8 cellular contexts compared by ENCODE assay signal in the genomic region with DNA sequence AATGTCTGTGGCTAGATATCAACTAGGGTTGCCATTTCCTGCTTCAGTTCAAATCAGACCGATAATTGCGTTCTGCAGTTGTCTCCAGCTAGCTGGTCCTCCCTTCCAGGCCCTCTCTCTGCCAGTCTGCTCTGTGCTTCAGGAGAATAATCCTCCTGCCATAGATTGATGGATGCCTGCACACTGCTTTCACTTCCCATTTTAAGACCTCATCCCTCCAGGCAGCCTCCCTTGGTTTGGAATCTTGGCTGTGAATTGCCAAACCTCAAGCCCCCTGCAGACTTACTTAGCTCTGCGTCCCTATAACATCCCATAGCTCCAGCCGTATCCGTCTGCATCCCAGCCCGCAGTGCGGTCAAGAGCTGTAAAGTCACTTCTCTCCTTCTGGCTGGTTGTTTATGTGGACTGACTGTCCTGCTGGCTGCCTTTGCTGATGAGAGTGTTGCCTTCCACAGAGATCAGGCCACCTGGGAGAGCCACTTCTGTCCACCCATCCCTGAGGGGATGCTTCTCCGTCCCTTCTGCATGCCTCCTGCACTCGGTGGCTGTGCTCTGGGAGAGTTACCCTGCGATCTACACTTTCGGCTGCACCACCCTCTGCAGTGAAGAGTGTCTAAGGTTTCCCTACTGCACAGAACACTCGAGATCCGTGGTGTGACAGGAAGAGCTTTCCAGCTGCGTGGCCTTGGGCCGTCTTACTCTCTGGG. TPM values are rescaled to one million over a fixed set of nuclear protein-coding genes. Genes with fewer than 3 reads are reported as not detected.
A peak's percentile ranks its signal among the peaks of the same experiment; 100 is the strongest.
DNase-seq lines count a peak whose midpoint lies in the region; ATAC-seq, FAIRE-seq and TF ChIP-seq lines count a peak whose summit lies in the region.

No MANE protein-coding gene starts in this region.

- WGBS in mesodermal cell (ENCODE audit: insufficient coverage in 2 of 2), 2 experiments: 93 to 95% methylated on average over 13 of the region's 15 CpGs

- TF ChIP-seq CTCF in C4-2B (conservative IDR thresholded peaks at IDR 0.05) (no peak), astrocyte (IDR thresholded peaks at IDR 0.05; ENCODE audit: insufficient read depth, low read depth, low read length) (no peak)

- H3K9me3 Mint-ChIP-seq in astrocyte (ENCODE audit: unreplicated experiment): no peaks in the 10 kb centered on the region

- peaks cover 73% of the 10 kb centered on the region for H3K4me1 ChIP-seq in astrocyte (ENCODE audit: insufficient read depth, low read length)
- peaks cover 93% of the 10 kb centered on the region for H3K4me1 ChIP-seq in mesodermal cell (ENCODE audit: control insufficient read depth, insufficient read depth, low read length, poor library complexity, severe bottlenecking)

- H3K27me3 Mint-ChIP-seq in astrocyte (ENCODE audit: low read depth, unreplicated experiment): no peaks in the 10 kb centered on the region

- H3K27ac ChIP-seq in C4-2B (peak overlapping the region; percentile 18), astrocyte (ENCODE audit: low read depth, low read length) (peak overlapping the region; percentile 96), mesodermal cell (ENCODE audit: low read depth, low read length, severe bottlenecking) (peak overlapping the region; percentile 97), substantia nigra (ENCODE audit: low read depth, low read length, poor library complexity, severe bottlenecking) (no peak overlapping the region)

- H3K9ac ChIP-seq in astrocyte (ENCODE audit: low read length): peak overlapping the region; percentile 81

- no peaks in the 10 kb centered on the region for H3K27me3 ChIP-seq in astrocyte (ENCODE audit: insufficient read depth, low read length)

- no peak for ATAC-seq in GM21786 (IDR thresholded peaks at IDR 0.05; ENCODE audit: unreplicated experiment)

- no peaks in the 10 kb centered on the region for H3K36me3 Mint-ChIP-seq in astrocyte (ENCODE audit: low read depth, unreplicated experiment)

- H3K4me3 ChIP-seq in astrocyte (ENCODE audit: insufficient read depth, low read depth, low read length): peak overlapping the region; percentile 3
- H3K4me3 ChIP-seq in mesodermal cell (ENCODE audit: extremely low read depth, insufficient read depth, low read length, poor library complexity, severe bottlenecking): no peak overlapping the region

- H3K9me3 ChIP-seq in astrocyte (ENCODE audit: insufficient read depth, low read depth, low read length) (no peaks in the 10 kb centered on the region), mesodermal cell (ENCODE audit: control insufficient read depth, low read length) (no peaks in the 10 kb centered on the region)

- H4K20me1 ChIP-seq in astrocyte (ENCODE audit: insufficient read depth, low read length): no peaks in the 10 kb centered on the region

- DNase-seq in M059J (ENCODE audit: low read depth): peak; percentile 26
- no peak for DNase-seq in astrocyte (ENCODE audit: low read depth)
- no peak for DNase-seq in substantia nigra (lab: John Stamatoyannopoulos, UW)
- no peak for DNase-seq in NAMALWA (ENCODE audit: low spot score)
- no peak for DNase-seq in stimulated activated naive CD4-positive, alpha-beta T cell treated with Interleukin-2 at 50 U/mL for 16 hours (lab: John Stamatoyannopoulos, UW)

- no peak for FAIRE-seq in astrocyte (lab: Jason Lieb, UNC)

- peak overlapping the region; percentile 69 for H3K4me2 ChIP-seq in astrocyte (ENCODE audit: low read length)

- peak overlapping the region; percentile 12 for H2AFZ ChIP-seq in astrocyte (ENCODE audit: low read depth, low read length)

- peaks cover 82% of the 10 kb centered on the region for H3K4me1 Mint-ChIP-seq in astrocyte (ENCODE audit: low read depth, unreplicated experiment)

- no peak overlapping the region for H3K4me3 Mint-ChIP-seq in astrocyte (ENCODE audit: unreplicated experiment)

- H3K36me3 ChIP-seq in astrocyte (ENCODE audit: insufficient read depth, low read length): no peaks in the 10 kb centered on the region
- H3K36me3 ChIP-seq in mesodermal cell (ENCODE audit: control insufficient read depth, insufficient read depth, low read length): no peaks in the 10 kb centered on the region

- H3K79me2 ChIP-seq in astrocyte (ENCODE audit: insufficient read depth, low read length): no peaks in the 10 kb centered on the region

- H3K27ac Mint-ChIP-seq in astrocyte (ENCODE audit: unreplicated experiment): no peak overlapping the region

RNA-seq across cellular contexts. Expression of gene KLF6, which starts 22.4 kb away (rescaled TPM):
- 4.8 and 9.9 TPM in 2 replicates for total RNA-seq in M059J (2014; rRNA removed; shearing (Covaris generic))
- total RNA-seq in astrocyte: 250 and 319 TPM in 2 replicates
- 70.0 TPM for polyA plus RNA-seq in mesodermal cell (2013, experiment 1 of 2)
- 71.2 TPM for polyA plus RNA-seq in mesodermal cell (2013, experiment 2 of 2)

Comparison
In these comparisons a context has a peak if more than half of its experiments do, and no peak if none do; other contexts are left out.
1. RNA of gene KLF6, which starts 22.4 kb away (total RNA-seq): 250 to 319 TPM in astrocyte; 4.8 to 9.9 TPM in M059J; every median in the first group is over 10 times any median in the second.